2 cellular contexts compared by ENCODE assay signal in the genomic region with DNA sequence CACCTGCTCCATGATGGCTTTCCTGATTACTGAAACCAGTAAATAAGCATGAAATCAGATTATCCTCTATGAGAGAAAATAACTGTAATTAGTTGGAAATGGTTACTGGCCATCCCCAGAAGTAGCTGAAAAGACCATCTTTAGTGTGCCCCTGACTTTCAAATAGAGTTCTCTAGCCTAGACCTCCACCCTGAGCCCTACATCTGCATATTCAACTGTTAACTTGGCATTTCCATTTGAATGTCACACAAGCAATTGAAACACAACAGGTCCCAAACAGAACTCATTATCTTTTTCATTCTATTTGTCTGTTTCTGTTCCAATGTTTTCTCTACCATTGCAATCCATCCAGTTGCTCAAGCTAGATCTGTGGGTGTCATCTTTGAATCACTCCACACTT.
TF ChIP-seq lines count a peak whose summit lies in the region.

No MANE protein-coding gene starts in this region.

TF ChIP-seq in GM23338, 12 proteins besides CTCF, POLR2A, EP300 and RAD21:
- 0 out of 2 replicates have a peak, but pooled peaks have one; percentile 33 for TF ChIP-seq ZNF462 (CRISPR knock-in tag; IDR thresholded peaks at IDR 0.05)
- TF ChIP-seq NANOG (IDR thresholded peaks at IDR 0.05; ENCODE audit: borderline replicate concordance) = peak; percentile 29; the same call in 1 of the 2 replicates
- no peak for TF ChIP-seq ZNF114 (CRISPR knock-in tag; IDR thresholded peaks at IDR 0.05)
TF ChIP-seq in GM23338: peak in this region for 2.

TF ChIP-seq in H1, 55 proteins besides CTCF, POLR2A, EP300 and RAD21:
- TF ChIP-seq SP1 (IDR thresholded peaks at IDR 0.05; ENCODE audit: low read depth, low read length) (no peak), GTF2F1 (IDR thresholded peaks at IDR 0.05; ENCODE audit: borderline replicate concordance, low read depth, low read length) (no peak), SRF (IDR thresholded peaks at IDR 0.05; ENCODE audit: low read depth, low read length) (no peak), BRCA1 (IDR thresholded peaks at IDR 0.05; ENCODE audit: low read depth, low read length) (no peak), ATF2 (IDR thresholded peaks at IDR 0.05; ENCODE audit: low read length) (no peak), CHD1 (IDR thresholded peaks at IDR 0.05; ENCODE audit: low read depth, low read length) (no peak), ASH2L (IDR thresholded peaks at IDR 0.05; ENCODE audit: low read length) (no peak), EZH2 (IDR thresholded peaks at IDR 0.05; ENCODE audit: low read depth, low read length, severe bottlenecking) (no peak), CTBP2 (IDR thresholded peaks at IDR 0.05; ENCODE audit: borderline replicate concordance, insufficient read depth, insufficient read length, low read length) (no peak), SIN3A (conservative IDR thresholded peaks at IDR 0.05 in 1 of 2, IDR thresholded peaks at IDR 0.05 in 1 of 2; ENCODE audit: low read depth in 1 of 2, low read length in 2 of 2) (no peak), POLR2AphosphoS5 (IDR thresholded peaks at IDR 0.05; ENCODE audit: low read depth, low read length) (no peak)
- TF ChIP-seq, protein P1, sequence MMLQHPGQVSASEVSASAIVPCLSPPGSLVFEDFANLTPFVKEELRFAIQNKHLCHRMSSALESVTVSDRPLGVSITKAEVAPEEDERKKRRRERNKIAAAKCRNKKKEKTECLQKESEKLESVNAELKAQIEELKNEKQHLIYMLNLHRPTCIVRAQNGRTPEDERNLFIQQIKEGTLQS (IDR thresholded peaks at IDR 0.05; ENCODE audit: insufficient read depth, low read depth, low read length) = no peak
